10 cellular contexts compared by ENCODE assay signal in the genomic region with DNA sequence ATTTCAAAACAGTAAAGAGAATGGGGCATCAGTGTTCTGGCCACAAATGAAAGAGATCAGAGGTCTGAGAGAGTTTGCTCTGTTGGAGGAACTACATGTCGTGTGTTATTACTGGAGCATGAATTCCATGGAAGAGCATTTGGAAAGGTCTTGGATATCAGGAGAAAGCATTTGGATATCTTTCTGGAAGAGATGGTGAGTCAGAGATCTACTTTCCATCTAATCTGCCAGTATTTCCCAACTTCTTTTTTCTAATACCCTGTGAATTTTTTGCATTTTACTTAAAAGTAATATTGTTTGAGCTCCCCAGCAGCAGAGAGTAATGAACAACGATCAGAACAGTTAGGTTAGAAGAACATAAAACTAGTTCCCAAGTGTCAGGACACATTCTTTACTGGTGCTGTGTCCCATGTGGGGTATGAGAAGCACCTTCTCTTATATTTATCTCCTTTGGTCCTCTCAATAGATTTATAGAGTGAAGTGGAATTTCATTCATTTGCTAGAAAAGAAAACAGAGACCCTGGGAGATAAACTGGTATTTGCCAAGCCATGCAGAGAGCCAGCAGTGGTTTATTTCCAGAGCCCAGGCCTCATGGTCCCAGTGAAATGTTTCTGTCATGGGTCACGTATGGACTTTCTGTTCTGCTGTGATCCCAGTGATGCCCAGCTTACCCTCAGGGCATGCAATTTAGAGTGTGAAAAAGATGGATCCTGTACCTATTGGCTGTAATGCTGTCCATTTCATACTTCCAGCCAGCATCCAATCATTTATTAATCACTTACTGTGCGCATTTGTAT.
DNase-seq lines count a peak whose midpoint lies in the region; TF ChIP-seq lines count a peak whose summit lies in the region.
"Had no signal": no experiment of that assay in that cellular context is flagged by ENCODE, and none has a peak within 500 bp of the region (broad histone marks: within the 10 kb centered on the region; RNA-seq: fewer than 3 reads in every experiment).

No MANE protein-coding gene starts in this region.

- no peak for TF ChIP-seq CTCF in GM13977 (IDR thresholded peaks at IDR 0.05; ENCODE audit: extremely low read depth, insufficient read depth, missing control alignments)

- in situ Hi-C loops in GM13977 (cut with MboI; ENCODE audit: low pct_unique_long_range_greater_than_20kb, low sequenced_read_pairs, unreplicated experiment): no loop called here

- DNase-seq in EL: peak; percentile 97
- peak; percentile 48 to 52 for DNase-seq in SJSA1 (ENCODE audit: low read depth in 1 of 2, low spot score in 2 of 2)
- peak; percentile 56 for DNase-seq in fibroblast of gingiva (ENCODE audit: low read depth)
- peak; percentile 57 for DNase-seq in pulmonary artery endothelial cell (ENCODE audit: low read depth, low spot score)
- no peak for DNase-seq in ecto neural progenitor cell (ENCODE audit: low spot score)
- no peak for DNase-seq in DMS153 (lab: John Stamatoyannopoulos, UW)
- no peak for DNase-seq in NCI-H2171 (lab: John Stamatoyannopoulos, UW)
- DNase-seq in GM13977 (ENCODE audit: low spot score): no peak
- DNase-seq: activated CD8-positive, alpha-beta T cell treated with anti-CD3 and anti-CD28 coated beads for 36 hours; NCI-H1436 had no signal

- no peaks in the 10 kb centered on the region for H3K36me3 ChIP-seq in SJSA1

- 0 out of 2 replicates have a peak, but pooled peaks cover 6% of the 10 kb centered on the region for H3K4me1 ChIP-seq in SJSA1 (replicated peaks)

- H3K27ac ChIP-seq in SJSA1: no peak overlapping the region

- no peak overlapping the region for H3K4me3 ChIP-seq in SJSA1

- no peaks in the 10 kb centered on the region for H3K9me3 ChIP-seq in SJSA1 (replicated peaks)

- no peaks in the 10 kb centered on the region for H3K27me3 ChIP-seq in SJSA1 (replicated peaks)

Comparison
In these comparisons a context has a peak if more than half of its experiments do, and no peak if none do; other contexts are left out.
1. DNase-seq: peak in EL (single experiment), SJSA1 (2 of 2), fibroblast of gingiva (single experiment) and pulmonary artery endothelial cell (single experiment); none in ecto neural progenitor cell (single experiment), DMS153 (single experiment), NCI-H2171 (single experiment) and GM13977 (single experiment).